In the genomic region with DNA sequence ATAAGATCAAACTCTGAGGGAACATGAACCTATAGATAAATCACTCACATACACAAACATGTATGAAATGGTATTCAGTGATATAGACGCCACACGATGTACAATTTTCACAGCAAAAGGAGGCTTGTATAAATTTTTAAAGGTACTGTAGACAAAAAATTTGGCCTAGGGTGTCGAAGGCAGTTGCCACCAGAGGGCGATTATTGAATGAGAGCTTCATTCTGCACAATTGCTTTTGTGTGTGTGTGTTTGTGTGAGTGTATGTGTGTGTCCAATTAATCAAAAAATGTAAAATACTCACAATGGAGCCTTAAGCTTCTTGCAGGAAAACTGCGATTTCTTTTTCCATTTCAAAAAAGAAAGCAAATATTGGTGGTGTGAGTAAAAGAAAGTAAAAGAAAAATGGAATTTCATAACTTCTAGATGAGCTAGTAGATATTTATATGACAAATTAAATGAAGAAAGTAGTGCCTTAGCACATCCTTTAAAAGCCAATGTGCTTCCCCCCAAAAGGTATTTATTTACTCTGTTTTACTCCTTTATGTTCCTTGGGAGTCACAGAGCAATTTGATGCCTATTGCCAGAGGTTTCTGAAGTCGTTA, we compare ENCODE assay signal across 8 cellular contexts.
DNase-seq lines count a peak whose midpoint lies in the region; ATAC-seq and TF ChIP-seq lines count a peak whose summit lies in the region.

No MANE protein-coding gene starts in this region.

- H3K27me3 ChIP-seq in right lobe of liver: no peaks in the 10 kb centered on the region
- no peaks in the 10 kb centered on the region for H3K27me3 ChIP-seq in CD8-positive, alpha-beta T cell (ENCODE audit: insufficient read depth, low read length)
- no peaks in the 10 kb centered on the region for H3K27me3 ChIP-seq in Peyer's patch

- DNase-seq in EH (ENCODE audit: low read depth) (peak; percentile 29), LHCN-M2 (ENCODE audit: low read depth) (peak; percentile 24), right lobe of liver (peak in 1 of 3 donors; percentile 19), NCI-H187 treated with DMSO at 0.1 percent for 48 hours (lab: John Stamatoyannopoulos, UW) (no peak), Peyer's patch (no peak)
- no peak for DNase-seq in CD8-positive, alpha-beta T cell

- intact Hi-C loops in right lobe of liver (cut with DNase I): no loop called here
- intact Hi-C loops in CD8-positive, alpha-beta T cell (cut with DNase I, micrococcal nuclease): loop anchor here in 1 of 2 experiments (10.0 kb wide), 1 partner anchor 343 kb away; no protein-coding TSS in a partner anchor

- H3K36me3 ChIP-seq in right lobe of liver (no peaks in the 10 kb centered on the region), Peyer's patch (no peaks in the 10 kb centered on the region)
- no peaks in the 10 kb centered on the region for H3K36me3 ChIP-seq in CD8-positive, alpha-beta T cell (ENCODE audit: insufficient read depth, low read length)

- 38% methylated on average over 6 of the region's 6 CpGs for WGBS in right lobe of liver (ENCODE audit: insufficient coverage, low coverage, low lambda C conversion rate, missing lambda C conversion rate)

- POLR2A ChIA-PET in CD8-positive, alpha-beta T cell (lab: Charles Lee): no interaction called here

- H3K27ac ChIP-seq in VCaP: no peak overlapping the region
- no peak overlapping the region for H3K27ac ChIP-seq in right lobe of liver
- no peak overlapping the region for H3K27ac ChIP-seq in CD8-positive, alpha-beta T cell (ENCODE audit: low read depth, low read length)
- H3K27ac ChIP-seq in Peyer's patch: no peak overlapping the region

- TF ChIP-seq POLR2A in right lobe of liver (IDR thresholded peaks at IDR 0.05) (no peak), Peyer's patch (IDR thresholded peaks at IDR 0.05) (no peak)

- H3K27me3 Mint-ChIP-seq in CD8-positive, alpha-beta T cell (ENCODE audit: low read depth): no peaks in the 10 kb centered on the region

- no peaks in the 10 kb centered on the region for H3K36me3 Mint-ChIP-seq in CD8-positive, alpha-beta T cell

- no peaks in the 10 kb centered on the region for H3K4me1 Mint-ChIP-seq in CD8-positive, alpha-beta T cell (ENCODE audit: low read depth)

- H3K4me3 ChIP-seq in right lobe of liver (no peak overlapping the region), Peyer's patch (no peak overlapping the region)
- no peak overlapping the region for H3K4me3 ChIP-seq in CD8-positive, alpha-beta T cell (ENCODE audit: low read depth, low read length)

- CTCF ChIA-PET in CD8-positive, alpha-beta T cell (lab: Charles Lee): no interaction called here

- H3K4me1 ChIP-seq in right lobe of liver: no peaks in the 10 kb centered on the region
- no peaks in the 10 kb centered on the region for H3K4me1 ChIP-seq in CD8-positive, alpha-beta T cell (ENCODE audit: insufficient read depth, low read length)
- H3K4me1 ChIP-seq in Peyer's patch: no peaks in the 10 kb centered on the region

- H3K4me3 Mint-ChIP-seq in CD8-positive, alpha-beta T cell: no peak overlapping the region

- ATAC-seq in right lobe of liver (peak in 1 of 4 donors; percentile 51), GM19455 (IDR thresholded peaks at IDR 0.05; ENCODE audit: unreplicated experiment) (no peak)
- ATAC-seq in CD8-positive, alpha-beta T cell: no peak

- H3K9me3 ChIP-seq in right lobe of liver (no peaks in the 10 kb centered on the region), Peyer's patch (no peaks in the 10 kb centered on the region)
- no peaks in the 10 kb centered on the region for H3K9me3 ChIP-seq in CD8-positive, alpha-beta T cell (ENCODE audit: low read length)

- H3K27ac Mint-ChIP-seq in CD8-positive, alpha-beta T cell: no peak overlapping the region

- no peaks in the 10 kb centered on the region for H3K9me3 Mint-ChIP-seq in CD8-positive, alpha-beta T cell

- TF ChIP-seq CTCF in VCaP (conservative IDR thresholded peaks at IDR 0.05): peak; percentile 78
- peak; percentile 29 to 63 (median 44) for TF ChIP-seq CTCF in right lobe of liver (IDR thresholded peaks at IDR 0.05)
- no peak for TF ChIP-seq CTCF in CD8-positive, alpha-beta T cell (IDR thresholded peaks at IDR 0.05)
- peak in 3 of 6 experiments; percentile 50 to 65 (median 65) for TF ChIP-seq CTCF in Peyer's patch (IDR thresholded peaks at IDR 0.05)

Comparison
In these comparisons a context has a peak if more than half of its experiments do, and no peak if none do; other contexts are left out.
1. DNase-seq: peak in EH (single experiment) and LHCN-M2 (single experiment); none in NCI-H187 treated with DMSO at 0.1 percent for 48 hours (single experiment), CD8-positive, alpha-beta T cell (0 of 7) and Peyer's patch (0 of 3).